Comparison of ENCODE assay signal across 8 cellular contexts in genomic region chr2:126107883-126108282, GRCh38.
"Had no signal": no experiment of that assay in that cellular context is flagged by ENCODE, and none has a peak within 500 bp of the region (broad histone marks: within the 10 kb centered on the region; RNA-seq: fewer than 3 reads in every experiment).

No MANE protein-coding gene starts in this region.

- ATAC-seq: GM12878 had no signal

- H3K4me3 ChIP-seq: GM12878 had no signal

- FAIRE-seq: G401.6, GM12878, GM12891, GM12892, GM18507, GM19239 had no signal

- DNase-seq: GDM1, GF-D8 had no signal
